ENCODE assay signal across 8 cellular contexts in the genomic region with DNA sequence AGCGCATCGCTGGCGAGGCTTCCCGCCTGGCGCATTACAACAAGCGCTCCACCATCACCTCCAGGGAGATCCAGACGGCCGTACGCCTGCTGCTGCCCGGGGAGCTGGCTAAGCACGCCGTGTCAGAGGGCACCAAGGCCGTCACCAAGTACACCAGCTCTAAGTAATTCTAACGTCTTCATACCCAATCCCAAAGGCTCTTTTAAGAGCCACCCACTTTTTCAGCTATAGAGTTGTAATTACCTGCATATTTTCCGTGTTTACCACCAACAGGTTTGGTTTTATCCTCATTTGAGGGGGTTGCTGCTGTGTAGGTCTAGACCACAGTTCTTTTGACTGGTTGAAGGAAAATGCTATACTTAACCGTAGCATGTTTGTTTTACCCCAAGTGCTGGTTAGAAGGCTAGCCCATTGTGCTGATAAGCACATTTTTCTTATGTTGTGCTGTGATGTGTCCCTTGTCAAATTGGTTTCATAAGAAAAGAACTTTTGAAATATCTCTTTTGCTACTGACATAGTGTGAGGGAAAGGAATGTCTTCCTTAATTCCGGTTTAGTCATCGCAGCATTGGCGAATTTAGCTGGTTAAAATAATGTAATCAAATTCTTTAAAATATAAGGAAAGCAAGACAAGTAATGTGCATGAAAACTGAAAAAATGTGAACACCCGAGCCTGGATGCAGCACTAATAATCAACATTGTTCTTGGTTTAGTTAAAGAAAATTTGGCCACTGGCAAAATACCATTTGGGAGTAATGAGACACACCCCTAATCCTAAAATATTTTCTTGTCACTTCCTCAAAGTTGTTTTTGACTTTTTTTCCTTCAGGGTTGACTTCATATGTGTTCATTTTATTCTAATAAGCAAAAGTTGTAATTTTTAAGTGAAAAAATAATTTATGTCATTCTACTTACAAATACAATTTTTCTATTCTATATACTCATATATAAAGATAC.
DNase-seq lines count a peak whose midpoint lies in the region; ATAC-seq, FAIRE-seq and TF ChIP-seq lines count a peak whose summit lies in the region.

No MANE protein-coding gene starts in this region.

- H3K4me1 ChIP-seq in CD8-positive, alpha-beta T cell (ENCODE audit: insufficient read depth, low read length) = peaks cover 18% of the 10 kb centered on the region
- no peaks in the 10 kb centered on the region for H3K4me1 ChIP-seq in small intestine (ENCODE audit: control insufficient read depth in 2 of 2, insufficient read depth in 1 of 2, low read depth in 1 of 2, low read length in 1 of 2)

- H3K4me3 Mint-ChIP-seq in CD8-positive, alpha-beta T cell = peak overlapping the region; percentile 96
- H3K4me3 Mint-ChIP-seq in IgD-negative memory B cell (peak overlapping the region; percentile 96 to 99 (median 96)), WTC11 (peak overlapping the region; percentile 99)

- POLR2A ChIA-PET in CD8-positive, alpha-beta T cell (lab: Charles Lee) = interaction anchor here (0.7 to 15.5 kb wide), 41 partner anchors 9 to 1694 kb away, joined by 3 to 1041 read pairs (median 41); partner anchors contain the start of gene HMGN4
- POLR2A ChIA-PET in WTC11 (lab: Charles Lee) = interaction anchor here (0.6 to 7.9 kb wide), 43 partner anchors 8 to 1693 kb away, joined by 3 to 471 read pairs (median 25); a partner anchor contains a TSS

- no peaks in the 10 kb centered on the region for H3K27me3 Mint-ChIP-seq in CD8-positive, alpha-beta T cell (ENCODE audit: low read depth)
- H3K27me3 Mint-ChIP-seq in IgD-negative memory B cell (no peaks in the 10 kb centered on the region), WTC11 (ENCODE audit: low read depth) (no peaks in the 10 kb centered on the region)

- TF ChIP-seq CTCF in CD8-positive, alpha-beta T cell (IDR thresholded peaks at IDR 0.05) = no peak
- TF ChIP-seq CTCF in WTC11 (IDR thresholded peaks at IDR 0.05) = no peak

- no peak for FAIRE-seq in small intestine (lab: Jason Lieb, UNC)

- no peaks in the 10 kb centered on the region for H3K36me3 ChIP-seq in CD8-positive, alpha-beta T cell (ENCODE audit: insufficient read depth, low read length)
- H3K36me3 ChIP-seq in small intestine (ENCODE audit: control insufficient read depth in 2 of 2, insufficient read depth in 2 of 2, low read length in 2 of 2) = no peaks in the 10 kb centered on the region

- intact Hi-C loops in CD8-positive, alpha-beta T cell (cut with DNase I, micrococcal nuclease) = loop anchor here (1.0 to 5.0 kb wide), 10 partner anchors 11 to 933 kb away; a partner anchor contains a TSS
- intact Hi-C loops in left cardiac atrium (cut with DNase I) = loop anchor here in 1 of 2 donors (5.0 kb wide), 1 partner anchor 43 kb away; a partner anchor contains a TSS

- H3K36me3 Mint-ChIP-seq in CD8-positive, alpha-beta T cell = peaks cover 32% of the 10 kb centered on the region
- H3K36me3 Mint-ChIP-seq in IgD-negative memory B cell (no peaks in the 10 kb centered on the region), WTC11 (peaks cover 16% of the 10 kb centered on the region)

- no peaks in the 10 kb centered on the region for H3K9me3 ChIP-seq in CD8-positive, alpha-beta T cell (ENCODE audit: low read length)
- no peaks in the 10 kb centered on the region for H3K9me3 ChIP-seq in small intestine (ENCODE audit: control insufficient read depth, low read depth)

- peak overlapping the region; percentile 89 for H3K27ac ChIP-seq in CD8-positive, alpha-beta T cell (ENCODE audit: low read depth, low read length)
- H3K27ac ChIP-seq in small intestine (ENCODE audit: low read depth in 1 of 2, low read length in 1 of 2) = peak overlapping the region; percentile 99 to 100

- peak overlapping the region; percentile 99 for H3K27ac Mint-ChIP-seq in CD8-positive, alpha-beta T cell
- H3K27ac Mint-ChIP-seq in IgD-negative memory B cell (peak overlapping the region; percentile 72 to 99 (median 96)), WTC11 (peak overlapping the region; percentile 100)

- peak in 1 of 7 experiments; percentile 50 for DNase-seq in CD8-positive, alpha-beta T cell
- DNase-seq in WTC11 (ENCODE audit: low spot score) (no peak), left cardiac atrium (peak; percentile 52), small intestine (no peak), hepatic stellate cell (ENCODE audit: low spot score) (no peak)
- no peak for DNase-seq in activated CD8-positive, alpha-beta memory T cell treated with anti-CD3 and anti-CD28 coated beads for 24 hours

- H3K9me3 Mint-ChIP-seq in CD8-positive, alpha-beta T cell = no peaks in the 10 kb centered on the region
- H3K9me3 Mint-ChIP-seq in IgD-negative memory B cell (no peaks in the 10 kb centered on the region), WTC11 (no peaks in the 10 kb centered on the region)

- 4 to 5% (median 4%) methylated on average over 20 of the region's 20 CpGs for WGBS in small intestine, 3 donors

- H3K4me3 ChIP-seq in CD8-positive, alpha-beta T cell (ENCODE audit: low read depth, low read length) = peak overlapping the region; percentile 82
- H3K4me3 ChIP-seq in small intestine (ENCODE audit: low read depth in 1 of 2, low read length in 2 of 2) = peak overlapping the region; percentile 46 to 47

- ATAC-seq in CD8-positive, alpha-beta T cell = peak; percentile 5
- no peak; the same call in 1 of the 2 replicates for ATAC-seq in WTC11
- ATAC-seq in left cardiac atrium = no peak
- ATAC-seq in HG02852 (IDR thresholded peaks at IDR 0.05; ENCODE audit: unreplicated experiment) = no peak

- H3K27me3 ChIP-seq in CD8-positive, alpha-beta T cell (ENCODE audit: insufficient read depth, low read length) = no peaks in the 10 kb centered on the region
- H3K27me3 ChIP-seq in small intestine (ENCODE audit: control insufficient read depth in 2 of 2, insufficient read depth in 2 of 2, low read length in 2 of 2) = no peaks in the 10 kb centered on the region

- H3K4me1 Mint-ChIP-seq in CD8-positive, alpha-beta T cell (ENCODE audit: low read depth) = peaks cover 38% of the 10 kb centered on the region
- H3K4me1 Mint-ChIP-seq in IgD-negative memory B cell = peaks cover 19 to 29% (median 21%) of the 10 kb centered on the region in 3 donors
- H3K4me1 Mint-ChIP-seq in WTC11 = peaks cover 30% of the 10 kb centered on the region

- CTCF ChIA-PET in CD8-positive, alpha-beta T cell (lab: Charles Lee) = interaction anchor here (1.1 to 7.9 kb wide), 11 partner anchors 12 to 156 kb away, joined by 3 to 45 read pairs (median 17); a partner anchor contains a TSS
- CTCF ChIA-PET in WTC11 (lab: Charles Lee) = interaction anchor here (0.8 kb wide), 1 partner anchor 17 kb away, joined by 3 read pairs; a partner anchor contains a TSS

TF ChIP-seq in WTC11, 78 proteins besides CTCF, POLR2A, EP300 and RAD21 (continues in another document):
- TF ChIP-seq NFATC4 (CRISPR knock-in tag; IDR thresholded peaks at IDR 0.05) (peak; percentile 10; the same call in 1 of the 2 replicates), E2F5 (CRISPR knock-in tag; IDR thresholded peaks at IDR 0.05) (no peak), ARID4B (CRISPR knock-in tag; IDR thresholded peaks at IDR 0.05; ENCODE audit: borderline replicate concordance) (0 out of 2 replicates have a peak, but pooled peaks have one; percentile 74), GABPB1 (CRISPR knock-in tag; IDR thresholded peaks at IDR 0.05) (no peak), ERG (CRISPR knock-in tag; IDR thresholded peaks at IDR 0.05) (peak; percentile 71; the same call in 1 of the 2 replicates), ZNF263 (CRISPR knock-in tag; IDR thresholded peaks at IDR 0.05; ENCODE audit: low read depth) (no peak)
